In the genomic region with DNA sequence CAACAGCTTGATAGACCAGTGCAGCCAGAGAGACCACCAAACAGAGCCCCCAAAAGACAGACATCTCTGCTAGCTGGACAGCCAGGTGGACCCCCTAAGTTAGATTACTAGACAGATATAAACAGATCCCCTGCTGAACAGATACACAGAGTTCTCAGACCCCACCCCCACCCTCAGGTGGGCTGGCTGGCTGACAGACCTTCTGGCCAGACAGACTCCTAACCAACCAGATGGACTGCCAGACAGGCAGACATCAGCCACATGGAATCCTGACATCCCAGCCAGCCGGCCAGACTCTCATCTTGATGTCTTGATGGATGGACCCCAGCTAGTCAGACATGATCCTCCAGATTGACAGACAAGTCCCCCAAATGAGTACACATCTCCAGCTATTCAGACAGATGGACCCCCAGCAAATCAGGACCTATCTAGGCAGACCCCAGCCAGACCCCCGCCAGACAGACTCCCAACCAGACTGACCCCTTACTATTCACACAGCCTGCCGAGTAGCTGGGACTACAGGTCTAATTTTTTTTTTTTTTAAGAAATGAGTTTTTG, we compare ENCODE assay signal across 10 cellular contexts. TPM values are rescaled to one million over a fixed set of nuclear protein-coding genes. Genes with fewer than 3 reads are reported as not detected.
DNase-seq lines count a peak whose midpoint lies in the region; ATAC-seq and TF ChIP-seq lines count a peak whose summit lies in the region.
"Had no signal": no experiment of that assay in that cellular context is flagged by ENCODE, and none has a peak within 500 bp of the region (broad histone marks: within the 10 kb centered on the region; RNA-seq: fewer than 3 reads in every experiment).

No MANE protein-coding gene starts in this region.

- H3K79me2 ChIP-seq in OCI-LY3 (ENCODE audit: low read length), result peaks cover 66% of the 10 kb centered on the region

- peaks cover 29% of the 10 kb centered on the region; the same call in 1 of the 2 replicates for H4K20me1 ChIP-seq in OCI-LY3 (ENCODE audit: insufficient read depth, low read length)

- H3K36me3 ChIP-seq in OCI-LY3 (replicated peaks; ENCODE audit: low read depth, low read length), result peaks cover 67% of the 10 kb centered on the region
- H3K36me3 ChIP-seq: Peyer's patch had no signal

- H3K27ac Mint-ChIP-seq in Calu3 (ENCODE audit: unreplicated experiment) (peak overlapping the region; percentile 67), progenitor cell of endocrine pancreas (peak overlapping the region; percentile 48)
- peak overlapping the region; percentile 98 for H3K27ac Mint-ChIP-seq in dendritic cell treated with granulocyte-macrophage colony-stimulating factor and Interleukin-4, amounts not matched to agents 40 ng/mL and 50 ng/mL, for 4 days

- no peak for ATAC-seq in GM21528 (IDR thresholded peaks at IDR 0.05; ENCODE audit: low FRiP score, unreplicated experiment)

- BruUV-seq in Calu3 (replicated peaks; lab: Mats Ljungman, UMichigan), result no TSS peak

- H3K4me3 ChIP-seq in OCI-LY3 (ENCODE audit: low read length), result peak overlapping the region; percentile 96

- no peaks in the 10 kb centered on the region for H3K27me3 ChIP-seq in OCI-LY3 (ENCODE audit: low read depth, low read length)
- H3K27me3 ChIP-seq: Peyer's patch had no signal

- H3K27ac ChIP-seq in OCI-LY3 (ENCODE audit: low read length), result no peak overlapping the region

- H3K27me3 Mint-ChIP-seq in Calu3 (ENCODE audit: unreplicated experiment) (no peaks in the 10 kb centered on the region), progenitor cell of endocrine pancreas (peaks cover 3% of the 10 kb centered on the region)
- H3K27me3 Mint-ChIP-seq in dendritic cell treated with granulocyte-macrophage colony-stimulating factor and Interleukin-4, amounts not matched to agents 40 ng/mL and 50 ng/mL, for 4 days, result no peaks in the 10 kb centered on the region

- peak overlapping the region; percentile 97 for H3K4me2 ChIP-seq in OCI-LY3 (ENCODE audit: low read length)

- H3K4me1 ChIP-seq in OCI-LY3 (ENCODE audit: low read length), result peaks cover 46% of the 10 kb centered on the region

- H2AFZ ChIP-seq in OCI-LY3 (ENCODE audit: low read depth, low read length), result no peak overlapping the region

- intact Hi-C loops in Calu3 (cut with micrococcal nuclease; ENCODE audit: unreplicated experiment), result no loop called here
- intact Hi-C loops in dendritic cell treated with granulocyte-macrophage colony-stimulating factor and Interleukin-4, amounts not matched to agents 40 ng/mL and 50 ng/mL, for 4 days (cut with micrococcal nuclease), result no loop called here

- no peaks in the 10 kb centered on the region for H3K9me3 ChIP-seq in OCI-LY3 (ENCODE audit: insufficient read depth, low read length)
- H3K9me3 ChIP-seq: Peyer's patch had no signal

- H3K36me3 Mint-ChIP-seq in Calu3 (ENCODE audit: insufficient read depth, unreplicated experiment) (peaks cover 38% of the 10 kb centered on the region), progenitor cell of endocrine pancreas (ENCODE audit: insufficient read depth) (peaks cover 9% of the 10 kb centered on the region)
- peaks cover 82% of the 10 kb centered on the region for H3K36me3 Mint-ChIP-seq in dendritic cell treated with granulocyte-macrophage colony-stimulating factor and Interleukin-4, amounts not matched to agents 40 ng/mL and 50 ng/mL, for 4 days (ENCODE audit: low read depth)

- CTCF ChIA-PET in Calu3 (lab: Charles Lee), result interaction anchor here (1.1 kb wide), 1 partner anchor 18 kb away, joined by 6 read pairs; a partner anchor contains a TSS

- H3K4me3 Mint-ChIP-seq in Calu3 (ENCODE audit: low read depth, unreplicated experiment) (peak overlapping the region; percentile 84), progenitor cell of endocrine pancreas (ENCODE audit: low read depth) (peak overlapping the region; percentile 84)
- peak overlapping the region; percentile 95 for H3K4me3 Mint-ChIP-seq in dendritic cell treated with granulocyte-macrophage colony-stimulating factor and Interleukin-4, amounts not matched to agents 40 ng/mL and 50 ng/mL, for 4 days

- no peak overlapping the region; the same call in 1 of the 2 replicates for H3K9ac ChIP-seq in OCI-LY3 (ENCODE audit: low read length)

- no peaks in the 10 kb centered on the region for H3K9me3 Mint-ChIP-seq in Calu3 (ENCODE audit: low read depth, unreplicated experiment)
- H3K9me3 Mint-ChIP-seq in dendritic cell treated with granulocyte-macrophage colony-stimulating factor and Interleukin-4, amounts not matched to agents 40 ng/mL and 50 ng/mL, for 4 days, result no peaks in the 10 kb centered on the region
- H3K9me3 Mint-ChIP-seq in progenitor cell of endocrine pancreas (ENCODE audit: low read depth), result no peaks in the 10 kb centered on the region

- peaks cover 30% of the 10 kb centered on the region for H3K4me1 Mint-ChIP-seq in Calu3 (ENCODE audit: low read depth, unreplicated experiment)
- H3K4me1 Mint-ChIP-seq in dendritic cell treated with granulocyte-macrophage colony-stimulating factor and Interleukin-4, amounts not matched to agents 40 ng/mL and 50 ng/mL, for 4 days (ENCODE audit: low read depth), result peaks cover 86% of the 10 kb centered on the region
- peaks cover 12% of the 10 kb centered on the region for H3K4me1 Mint-ChIP-seq in progenitor cell of endocrine pancreas (ENCODE audit: low read depth)

- TF ChIP-seq CTCF in Calu3 (IDR thresholded peaks at IDR 0.05; ENCODE audit: unreplicated experiment), result no peak
- TF ChIP-seq CTCF in OCI-LY3 (IDR thresholded peaks at IDR 0.05; ENCODE audit: low read depth, low read length), result no peak
- TF ChIP-seq CTCF in progenitor cell of endocrine pancreas (IDR thresholded peaks at IDR 0.05; ENCODE audit: unreplicated experiment), result no peak

- DNase-seq in Calu3, result no peak
- no peak for DNase-seq in progenitor cell of endocrine pancreas (ENCODE audit: low spot score, unreplicated experiment)
- DNase-seq in globus pallidus (ENCODE audit: low spot score), result no peak
- no peak for DNase-seq in stimulated activated CD4-positive, alpha-beta T cell treated with anti-CD3 and anti-CD28 coated beads, Interleukin-4, amount 100 ng/mL, for 4 hours
- DNase-seq in DMS153 treated with DMSO at 0.1 percent for 48 hours (lab: John Stamatoyannopoulos, UW; ENCODE audit: unreplicated experiment), result no peak
- DNase-seq: activated CD8-positive, alpha-beta memory T cell treated with anti-CD3 and anti-CD28 coated beads for 24 hours had no signal

RNA-seq across cellular contexts. Expression of a gene that starts 18.0 kb away (rescaled TPM):
- total RNA-seq in Calu3 (2022) (62.9 and 66.0 TPM in 2 replicates), progenitor cell of endocrine pancreas (47.5 and 50.0 TPM in 2 replicates)

RNA-seq across cellular contexts. Expression of a gene that starts 31.2 kb away (rescaled TPM):
- total RNA-seq in Calu3 (2022), result 79.6 and 89.4 TPM in 2 replicates
- total RNA-seq in progenitor cell of endocrine pancreas, result 43.0 and 44.8 TPM in 2 replicates

Comparison
In these comparisons a context has a peak if more than half of its experiments do, and no peak if none do; other contexts are left out.
1. H3K27ac Mint-ChIP-seq: peak in every context shown above with its lines; median percentile 98 in dendritic cell treated with granulocyte-macrophage colony-stimulating factor and Interleukin-4, amounts not matched to agents 40 ng/mL and 50 ng/mL, for 4 days; 67 in Calu3; 48 in progenitor cell of endocrine pancreas.